In genomic region chr10:3683560-3683959, GRCh38 we compare ENCODE assay signal across 21 cellular contexts.
"Had no signal": no experiment of that assay in that cellular context is flagged by ENCODE, and none has a peak within 500 bp of the region (broad histone marks: within the 10 kb centered on the region; RNA-seq: fewer than 3 reads in every experiment).

No MANE protein-coding gene starts in this region.

- ATAC-seq: activated CD8-positive, alpha-beta T cell treated with anti-CD3 and anti-CD28 coated beads for 36 hours; body of pancreas; Panc1 had no signal

- H3K4me3 Mint-ChIP-seq: activated B cell treated with CpG ODN at 0.5 μM for 24 hours; activated CD8-positive, alpha-beta T cell treated with anti-CD3 and anti-CD28 coated beads for 36 hours; activated naive CD4-positive, alpha-beta T cell treated with anti-CD3 and anti-CD28 coated beads for 36 hours; activated naive CD8-positive, alpha-beta T cell treated with anti-CD3 and anti-CD28 coated beads, Interleukin-2, amount 10 ng/mL, durations not matched to agents 7 days and 5 days; activated T-cell treated with anti-CD3 and anti-CD28 coated beads, Interleukin-2, amount 50 U/mL, for 72 hours had no signal

- H3K4me1 Mint-ChIP-seq: activated B cell treated with CpG ODN at 0.5 μM for 24 hours had no signal

- H3K27me3 Mint-ChIP-seq: activated B cell treated with CpG ODN at 0.5 μM for 24 hours; activated CD8-positive, alpha-beta T cell treated with anti-CD3 and anti-CD28 coated beads for 36 hours had no signal

- H3K36me3 Mint-ChIP-seq: activated naive CD8-positive, alpha-beta T cell treated with anti-CD3 and anti-CD28 coated beads, Interleukin-2, amount 10 ng/mL, durations not matched to agents 7 days and 5 days had no signal

- H3K9me3 Mint-ChIP-seq: activated B cell treated with CpG ODN at 0.5 μM for 24 hours; activated CD8-positive, alpha-beta T cell treated with anti-CD3 and anti-CD28 coated beads for 36 hours; activated naive CD4-positive, alpha-beta T cell treated with anti-CD3 and anti-CD28 coated beads for 36 hours; activated T-cell treated with anti-CD3 and anti-CD28 coated beads, Interleukin-2, amount 50 U/mL, for 72 hours had no signal

- H3K27ac Mint-ChIP-seq: activated B cell treated with CpG ODN at 0.5 μM for 24 hours; activated CD8-positive, alpha-beta T cell treated with anti-CD3 and anti-CD28 coated beads for 36 hours; activated naive CD4-positive, alpha-beta T cell treated with anti-CD3 and anti-CD28 coated beads for 36 hours; activated naive CD8-positive, alpha-beta T cell treated with anti-CD3 and anti-CD28 coated beads, Interleukin-2, amount 10 ng/mL, durations not matched to agents 7 days and 5 days; activated T-cell treated with anti-CD3 and anti-CD28 coated beads, Interleukin-2, amount 50 U/mL, for 72 hours had no signal

- DNase-seq: activated B cell treated with CpG ODN at 0.5 μM for 24 hours; activated CD4-positive, alpha-beta T cell treated with anti-CD3 and anti-CD28 coated beads, Interleukin-2, amount 50 U/mL, for 4 hours; activated CD8-positive, alpha-beta T cell treated with anti-CD3 and anti-CD28 coated beads for 36 hours; activated gamma-delta T cell treated with Interleukin-2 at 50 U/mL for 16 hours; activated naive CD4-positive, alpha-beta T cell treated with anti-CD3 and anti-CD28 coated beads for 36 hours; activated naive CD8-positive, alpha-beta T cell treated with anti-CD3 and anti-CD28 coated beads, Interleukin-2, amount 10 ng/mL, durations not matched to agents 7 days and 5 days; activated T-cell treated with anti-CD3 and anti-CD28 coated beads, Interleukin-2, amount 50 U/mL, for 1 hour; activated T-cell treated with anti-CD3 and anti-CD28 coated beads, Interleukin-2, amount 50 U/mL, for 72 hours; adrenal gland; body of pancreas; MM.1S; MV-4-11; NCI-H1092; NCI-H1436 treated with DMSO at 0.1 percent for 48 hours; NCI-H1694 treated with DMSO at 0.1 percent for 48 hours; NCI-H2029; NCI-H345; NCI-H524 treated with DMSO at 0.1 percent for 48 hours; SHP77; SJCRH30 had no signal
